In genomic region chr11:62715150-62716130, GRCh38 we compare ENCODE assay signal across 19 cellular contexts. TPM values are rescaled to one million over a fixed set of nuclear protein-coding genes. Genes with fewer than 3 reads are reported as not detected.
DNase-seq lines count a peak whose midpoint lies in the region; FAIRE-seq and TF ChIP-seq lines count a peak whose summit lies in the region.
"Had no signal": no experiment of that assay in that cellular context is flagged by ENCODE, and none has a peak within 500 bp of the region (broad histone marks: within the 10 kb centered on the region; RNA-seq: fewer than 3 reads in every experiment).

No MANE protein-coding gene starts in this region.

- CTCF ChIA-PET in activated CD4-positive, alpha-beta T cell treated with anti-CD3 and anti-CD28 coated beads, Interleukin-2, amount 10 ng/mL, durations not matched to agents 7 days and 5 days (lab: Charles Lee): interaction anchor here (0.6 to 2.0 kb wide), 7 partner anchors 9 to 297 kb away, joined by 3 to 5 read pairs (median 4); partner anchors contain the start of genes HNRNPUL2, LBHD1, SCGB1A1 and UQCC3

- peaks cover 84% of the 10 kb centered on the region for H3K4me1 ChIP-seq in KMS-11 (ENCODE audit: low read depth, poor library complexity, severe bottlenecking)
- H3K4me1 ChIP-seq in adipocyte (ENCODE audit: control insufficient read depth, insufficient read depth, low read length): peaks cover 43% of the 10 kb centered on the region
- H3K4me1 ChIP-seq in neural progenitor cell: no peaks in the 10 kb centered on the region
- H3K4me1 ChIP-seq in tibial nerve: peaks cover 0 to 31% (median 2%) of the 10 kb centered on the region in 4 donors

- 90 to 91% methylated on average over 24 of the region's 24 CpGs for WGBS in tibial nerve, 2 donors

- no peaks in the 10 kb centered on the region for H4K20me1 ChIP-seq in KMS-11 (ENCODE audit: insufficient read depth)
- peaks cover 11% of the 10 kb centered on the region for H4K20me1 ChIP-seq in neural progenitor cell (ENCODE audit: low read depth)

- peaks cover 78% of the 10 kb centered on the region for H3K4me1 Mint-ChIP-seq in activated CD4-positive, alpha-beta T cell treated with anti-CD3 and anti-CD28 coated beads, Interleukin-2, amount 10 ng/mL, durations not matched to agents 7 days and 5 days
- peaks cover 2% of the 10 kb centered on the region for H3K4me1 Mint-ChIP-seq in neural progenitor cell

- H2AFZ ChIP-seq in KMS-11 (ENCODE audit: low read depth): no peak overlapping the region
- no peak overlapping the region for H2AFZ ChIP-seq in neural progenitor cell (replicated peaks)

- TF ChIP-seq POLR2A in GM12892 (IDR thresholded peaks at IDR 0.05; ENCODE audit: low read depth, low read length): no peak
- TF ChIP-seq POLR2A in tibial nerve (IDR thresholded peaks at IDR 0.05): no peak

- DNase-seq in activated CD4-positive, alpha-beta T cell treated with anti-CD3 and anti-CD28 coated beads, Interleukin-2, amount 10 ng/mL, durations not matched to agents 7 days and 5 days: no peak
- no peak for DNase-seq in activated CD4-positive, alpha-beta T cell treated with anti-CD3 and anti-CD28 coated beads, Interleukin-2, amount 50 U/mL, for 1 hour
- DNase-seq in adipocyte (ENCODE audit: low read depth): no peak
- no peak for DNase-seq in neural progenitor cell (ENCODE audit: low spot score)
- no peak for DNase-seq in GM12892 (ENCODE audit: insufficient read length)
- no peak for DNase-seq in foreskin fibroblast
- no peak for DNase-seq in tibial nerve (ENCODE audit: low spot score in 2 of 2)
- DNase-seq: ACHN; activated CD8-positive, alpha-beta memory T cell treated with anti-CD3 and anti-CD28 coated beads, Interleukin-2, amount 50 U/mL, for 4 hours; effector CD4-positive, alpha-beta T cell; GDM1; left ventricle myocardium superior; NK-92 treated with Interleukin-12 subunit alpha and Interleukin-12 subunit beta, amount 100 ng/mL, for 24 hours; Right ventricle myocardium superior; stimulated activated naive CD4-positive, alpha-beta T cell treated with Interleukin-2 at 50 U/mL for 16 hours had no signal

- no peaks in the 10 kb centered on the region for H3K27me3 Mint-ChIP-seq in activated CD4-positive, alpha-beta T cell treated with anti-CD3 and anti-CD28 coated beads, Interleukin-2, amount 10 ng/mL, durations not matched to agents 7 days and 5 days
- peaks cover 2% of the 10 kb centered on the region for H3K27me3 Mint-ChIP-seq in neural progenitor cell (ENCODE audit: insufficient read depth, low read depth)

- H3K36me3 Mint-ChIP-seq in activated CD4-positive, alpha-beta T cell treated with anti-CD3 and anti-CD28 coated beads, Interleukin-2, amount 10 ng/mL, durations not matched to agents 7 days and 5 days (ENCODE audit: low read depth): peaks cover 83% of the 10 kb centered on the region
- peaks cover 61% of the 10 kb centered on the region for H3K36me3 Mint-ChIP-seq in neural progenitor cell

- H3K9me3 ChIP-seq in adipocyte (ENCODE audit: control insufficient read depth, low read length): no peaks in the 10 kb centered on the region
- no peaks in the 10 kb centered on the region for H3K9me3 ChIP-seq in neural progenitor cell (ENCODE audit: low read depth)
- H3K9me3 ChIP-seq in tibial nerve: no peaks in the 10 kb centered on the region
- H3K9me3 ChIP-seq: neutrophil had no signal

- no peak for FAIRE-seq in GM12892 (lab: Jason Lieb, UNC)
- FAIRE-seq: TTC549 had no signal

- H3K4me2 ChIP-seq in KMS-11 (peak overlapping the region; percentile 60), neural progenitor cell (no peak overlapping the region)

- H3K79me2 ChIP-seq in KMS-11 (ENCODE audit: insufficient read depth, low read depth) (peaks cover 61% of the 10 kb centered on the region), neural progenitor cell (ENCODE audit: low read depth) (peaks cover 42% of the 10 kb centered on the region)

- H3K9ac ChIP-seq in KMS-11 (no peak overlapping the region), adipocyte (ENCODE audit: low read length) (peak overlapping the region; percentile 21), neural progenitor cell (no peak overlapping the region)

- H3F3A ChIP-seq in neural progenitor cell (ENCODE audit: low read depth): peaks cover 83% of the 10 kb centered on the region

- H3K4me3 ChIP-seq in KMS-11 (IDR thresholded peaks at IDR 0.05; ENCODE audit: insufficient read depth, low read depth, low read length) (no peak overlapping the region), adipocyte (ENCODE audit: low read length) (no peak overlapping the region), neural progenitor cell (no peak overlapping the region), foreskin fibroblast (ENCODE audit: low read depth in 1 of 2, low read length in 2 of 2) (no peak overlapping the region), tibial nerve (no peak overlapping the region)
- H3K4me3 ChIP-seq: skin epidermis had no signal

- no peak for TF ChIP-seq EP300 in tibial nerve (IDR thresholded peaks at IDR 0.05)

- POLR2A ChIA-PET in activated CD4-positive, alpha-beta T cell treated with anti-CD3 and anti-CD28 coated beads, Interleukin-2, amount 10 ng/mL, durations not matched to agents 7 days and 5 days (lab: Charles Lee): no interaction called here

- H3K27ac ChIP-seq in KMS-11 (peak overlapping the region; percentile 18; the same call in 1 of the 2 replicates), neural progenitor cell (peak overlapping the region; percentile 37), tibial nerve (no peak overlapping the region)
- H3K27ac ChIP-seq: neutrophil had no signal

- no peaks in the 10 kb centered on the region for H3K9me3 Mint-ChIP-seq in activated CD4-positive, alpha-beta T cell treated with anti-CD3 and anti-CD28 coated beads, Interleukin-2, amount 10 ng/mL, durations not matched to agents 7 days and 5 days
- no peaks in the 10 kb centered on the region for H3K9me3 Mint-ChIP-seq in neural progenitor cell

- H3K36me3 ChIP-seq in KMS-11 (ENCODE audit: insufficient read depth) (peaks cover 26% of the 10 kb centered on the region; the same call in 1 of the 2 replicates), adipocyte (ENCODE audit: control insufficient read depth, insufficient read depth, low read length, severe bottlenecking) (peaks cover 94% of the 10 kb centered on the region), neural progenitor cell (peaks cover 26% of the 10 kb centered on the region), tibial nerve (peaks cover 23 to 100% (median 55%) of the 10 kb centered on the region in 3 donors)

- peak overlapping the region; percentile 63 for H3K27ac Mint-ChIP-seq in activated CD4-positive, alpha-beta T cell treated with anti-CD3 and anti-CD28 coated beads, Interleukin-2, amount 10 ng/mL, durations not matched to agents 7 days and 5 days
- H3K27ac Mint-ChIP-seq in neural progenitor cell: no peak overlapping the region

- no peak overlapping the region for H3K4me3 Mint-ChIP-seq in activated CD4-positive, alpha-beta T cell treated with anti-CD3 and anti-CD28 coated beads, Interleukin-2, amount 10 ng/mL, durations not matched to agents 7 days and 5 days
- H3K4me3 Mint-ChIP-seq in neural progenitor cell: no peak overlapping the region

- TF ChIP-seq CTCF in KMS-11 (conservative IDR thresholded peaks at IDR 0.05; ENCODE audit: low read depth, low read length) (no peak), neural progenitor cell (IDR thresholded peaks at IDR 0.05) (no peak), foreskin fibroblast (IDR thresholded peaks at IDR 0.05; ENCODE audit: low read depth, low read length) (no peak), tibial nerve (IDR thresholded peaks at IDR 0.05) (no peak)

- H3K27me3 ChIP-seq in KMS-11 (ENCODE audit: insufficient read depth, low read depth): no peaks in the 10 kb centered on the region
- no peaks in the 10 kb centered on the region for H3K27me3 ChIP-seq in adipocyte (replicated peaks; ENCODE audit: control insufficient read depth, insufficient read depth, low read length)
- no peaks in the 10 kb centered on the region for H3K27me3 ChIP-seq in neural progenitor cell
- H3K27me3 ChIP-seq in tibial nerve: no peaks in the 10 kb centered on the region
- H3K27me3 ChIP-seq: neutrophil had no signal

RNA-seq across cellular contexts. Expression of gene GNG3, which starts 8.0 kb away (rescaled TPM):
- not detected for total RNA-seq in activated CD4-positive, alpha-beta T cell treated with anti-CD3 and anti-CD28 coated beads, Interleukin-2, amount 10 ng/mL, durations not matched to agents 7 days and 5 days
- total RNA-seq in neural progenitor cell (ENCODE audit: low replicate concordance) (2.0 TPM in 1 of 2 replicates, not detected in the other), tibial nerve (1 to 10 TPM in 1 of 4 donors, under 1 TPM in 1, not detected in 2; 0.63 to 2.6 TPM)
- 0.76 TPM for polyA plus RNA-seq in GM12892 (2012; ENCODE audit: missing spikeins)
- total RNA-seq: left ventricle myocardium superior, Right ventricle myocardium superior had no signal

RNA-seq across cellular contexts. Expression of gene BSCL2, which starts 8.2 kb away (rescaled TPM):
- 10 to 100 TPM; 28.3 to 41.0 TPM for total RNA-seq in activated CD4-positive, alpha-beta T cell treated with anti-CD3 and anti-CD28 coated beads, Interleukin-2, amount 10 ng/mL, durations not matched to agents 7 days and 5 days
- total RNA-seq in neural progenitor cell (ENCODE audit: low replicate concordance): 34.6 and 63.1 TPM in 2 replicates
- 28.5 TPM for polyA plus RNA-seq in GM12892 (2012; ENCODE audit: missing spikeins)
- total RNA-seq in tibial nerve: 100 to 1,000 TPM in 2 of 4 donors, 10 to 100 TPM in 2; 58.8 to 149 (median 93.2) TPM

RNA-seq across cellular contexts. Expression of gene HNRNPUL2, which starts 11.8 kb away (rescaled TPM):
- total RNA-seq in activated CD4-positive, alpha-beta T cell treated with anti-CD3 and anti-CD28 coated beads, Interleukin-2, amount 10 ng/mL, durations not matched to agents 7 days and 5 days: 10 to 100 TPM; 67.9 to 69.0 TPM
- total RNA-seq in neural progenitor cell (ENCODE audit: low replicate concordance) (30.9 and 32.5 TPM in 2 replicates), tibial nerve (10 to 100 TPM; 24.7 to 34.8 (median 28.6) TPM)
- polyA plus RNA-seq in GM12892 (2012; ENCODE audit: missing spikeins): 44.8 TPM

RNA-seq across cellular contexts. Expression of gene TTC9C, which starts 12.8 kb away (rescaled TPM):
- 10 to 100 TPM; 51.1 to 59.9 TPM for total RNA-seq in activated CD4-positive, alpha-beta T cell treated with anti-CD3 and anti-CD28 coated beads, Interleukin-2, amount 10 ng/mL, durations not matched to agents 7 days and 5 days
- total RNA-seq in neural progenitor cell (ENCODE audit: low replicate concordance) (55.7 and 78.4 TPM in 2 replicates), tibial nerve (10 to 100 TPM; 20.1 to 37.1 (median 23.6) TPM)
- polyA plus RNA-seq in GM12892 (2012; ENCODE audit: missing spikeins): 50.9 TPM

RNA-seq across cellular contexts. Expression of gene LRRN4CL, which starts 26.1 kb away (rescaled TPM):
- total RNA-seq in activated CD4-positive, alpha-beta T cell treated with anti-CD3 and anti-CD28 coated beads, Interleukin-2, amount 10 ng/mL, durations not matched to agents 7 days and 5 days: under 1 TPM; 0.17 to 0.40 TPM
- total RNA-seq in neural progenitor cell (ENCODE audit: low replicate concordance) (0.40 TPM in 1 of 2 replicates, not detected in the other), tibial nerve (10 to 100 TPM; 44.6 to 64.8 (median 48.4) TPM)
- polyA plus RNA-seq in GM12892 (2012; ENCODE audit: missing spikeins): not detected

Comparison
In these comparisons a context has a peak if more than half of its experiments do, and no peak if none do; other contexts are left out.
1. H3K27ac ChIP-seq: peak in KMS-11 (single experiment) and neural progenitor cell (single experiment); none in tibial nerve (0 of 4).